ENCODE assay signal across 10 cellular contexts in the genomic region with DNA sequence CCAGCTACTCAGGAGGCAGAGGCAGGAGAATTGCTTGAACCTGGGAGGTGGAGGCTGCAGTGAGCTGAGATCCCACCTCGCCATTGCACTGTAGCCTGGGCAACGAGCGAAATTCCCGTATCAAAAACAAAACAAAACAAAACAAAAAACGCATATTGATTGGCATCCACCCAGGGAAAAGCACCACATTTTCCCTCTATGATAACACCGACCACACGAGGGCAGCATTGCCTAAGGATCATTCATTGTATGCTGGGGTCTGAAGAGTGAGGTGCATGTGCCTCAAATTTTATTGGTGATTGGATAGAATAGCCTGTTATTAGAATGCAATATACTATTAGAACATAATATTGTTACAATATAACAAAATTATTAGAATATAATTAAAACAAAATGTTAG.
A peak's percentile ranks its signal among the peaks of the same experiment; 100 is the strongest.
DNase-seq lines count a peak whose midpoint lies in the region; ATAC-seq and TF ChIP-seq lines count a peak whose summit lies in the region.
"Had no signal": no experiment of that assay in that cellular context is flagged by ENCODE, and none has a peak within 500 bp of the region (broad histone marks: within the 10 kb centered on the region; RNA-seq: fewer than 3 reads in every experiment).

No MANE protein-coding gene starts in this region.

- no peaks in the 10 kb centered on the region for H3K36me3 ChIP-seq in cardiac muscle cell
- no peaks in the 10 kb centered on the region for H3K36me3 ChIP-seq in brain microvascular endothelial cell (replicated peaks)
- peaks cover 0 to 15% (median 0%) of the 10 kb centered on the region in 4 donors for H3K36me3 ChIP-seq in stomach
- H3K36me3 ChIP-seq: uterus had no signal

- ATAC-seq in left ventricle myocardium superior = peak; percentile 40
- ATAC-seq in HG03039 (IDR thresholded peaks at IDR 0.05; ENCODE audit: unreplicated experiment) = no peak

- TF ChIP-seq CTCF in cardiac muscle cell (IDR thresholded peaks at IDR 0.05; ENCODE audit: low read depth, low read length) (peak; percentile 48), brain microvascular endothelial cell (IDR thresholded peaks at IDR 0.05; ENCODE audit: low read depth, low read length, missing control alignments) (no peak), stomach (IDR thresholded peaks at IDR 0.05) (peak in 2 of 7 experiments; percentile 43 to 61)

- TF ChIP-seq EP300 in stomach (IDR thresholded peaks at IDR 0.05) = no peak

- 1 to 13% (median 5%) methylated on average over 7 of the region's 7 CpGs; no CpG with 5 or more reads in 2 of the 5 donors for WGBS in stomach, 5 donors

- H3K9me3 ChIP-seq in cardiac muscle cell (ENCODE audit: low read depth) (no peaks in the 10 kb centered on the region), stomach (no peaks in the 10 kb centered on the region)
- H3K9me3 ChIP-seq: uterus had no signal

- TF ChIP-seq POLR2A in stomach (IDR thresholded peaks at IDR 0.05) = no peak

- H3K27ac ChIP-seq in cardiac muscle cell = no peak overlapping the region
- no peak overlapping the region for H3K27ac ChIP-seq in brain microvascular endothelial cell
- no peak overlapping the region for H3K27ac ChIP-seq in stomach
- H3K27ac ChIP-seq: KMS-11, uterus had no signal

- DNase-seq in cardiac muscle cell (ENCODE audit: low read depth in 1 of 2, low spot score in 1 of 2) (peak in 1 of 2 donors; percentile 72), cardiac septum (ENCODE audit: low spot score) (no peak), left ventricle myocardium superior (peak; percentile 32), brain microvascular endothelial cell (no peak), stomach (no peak), NCI-H2081 treated with DMSO at 0.1 percent for 48 hours (lab: John Stamatoyannopoulos, UW) (no peak)
- peak; percentile 65 for DNase-seq in activated CD4-positive, alpha-beta T cell treated with anti-CD3 and anti-CD28 coated beads for 48 hours
- DNase-seq: uterus had no signal

- intact Hi-C loops in cardiac septum (cut with DNase I) = no loop called here
- intact Hi-C loops in left ventricle myocardium superior (cut with micrococcal nuclease) = no loop called here
- intact Hi-C loops in stomach (cut with DNase I; ENCODE audit: low total_unique reads) = no loop called here

- H3K4me3 ChIP-seq in cardiac muscle cell (no peak overlapping the region), brain microvascular endothelial cell (ENCODE audit: low read depth, low read length) (no peak overlapping the region), stomach (no peak overlapping the region)
- H3K4me3 ChIP-seq: uterus had no signal

- no peaks in the 10 kb centered on the region for H3K4me1 ChIP-seq in cardiac muscle cell (ENCODE audit: low read depth)
- H3K4me1 ChIP-seq in stomach = no peaks in the 10 kb centered on the region
- H3K4me1 ChIP-seq: uterus had no signal

- in situ Hi-C loops in brain microvascular endothelial cell (cut with HindIII; ENCODE audit: low pct_ligation_motif_present, low sequenced_read_pairs) = no loop called here

- H3K27me3 ChIP-seq in cardiac muscle cell = no peaks in the 10 kb centered on the region
- H3K27me3 ChIP-seq in brain microvascular endothelial cell (replicated peaks) = no peaks in the 10 kb centered on the region
- H3K27me3 ChIP-seq in stomach = no peaks in the 10 kb centered on the region
- H3K27me3 ChIP-seq: uterus had no signal

Comparison
In these comparisons a context has a peak if more than half of its experiments do, and no peak if none do; other contexts are left out.
1. DNase-seq: peak in activated CD4-positive, alpha-beta T cell treated with anti-CD3 and anti-CD28 coated beads for 48 hours (single experiment) and left ventricle myocardium superior (single experiment); none in cardiac septum (single experiment), brain microvascular endothelial cell (single experiment), stomach (single experiment) and NCI-H2081 treated with DMSO at 0.1 percent for 48 hours (single experiment).